ENCODE assay signal across 27 cellular contexts in genomic region chr13:48086272-48086671, GRCh38.
"Had no signal": no experiment of that assay in that cellular context is flagged by ENCODE, and none has a peak within 500 bp of the region (broad histone marks: within the 10 kb centered on the region; RNA-seq: fewer than 3 reads in every experiment).

No MANE protein-coding gene starts in this region.

- H3K36me3 ChIP-seq: ovary had no signal

- H3K4me1 Mint-ChIP-seq: nephron progenitor cell, neural crest cell had no signal

- H3K4me3 ChIP-seq: ovary, psoas muscle, right lobe of liver, sigmoid colon, stomach, thoracic aorta, thyroid gland, tibial nerve, upper lobe of left lung, vagina had no signal

- H3K4me1 ChIP-seq: parathyroid adenoma, right lobe of liver had no signal

- H3K27ac Mint-ChIP-seq: natural killer cell treated with Interleukin-12 subunit alpha and Interleukin-12 subunit beta and Interleukin-15 and Interleukin-18, amount 100 ng/mL, for 72 hours; nephron progenitor cell; progenitor cell of endocrine pancreas; stimulated activated effector memory CD8-positive, alpha-beta T cell treated with anti-CD3 and anti-CD28 coated beads, Interleukin-12 subunit alpha, Interleukin-12 subunit beta, amount 100 ng/mL, for 72 hours; stimulated activated naive B cell treated with anti-CD40 and anti-IgM and Interleukin-4, amounts not matched to agents 10 μg/mL and 1 μg/mL and 100 μg/mL, for 72 hours; stimulated activated naive CD8-positive, alpha-beta T cell treated with anti-CD3 and anti-CD28 coated beads, Interleukin-15, Interleukin-2, amounts not matched to agents 100 ng/mL and 50 ng/mL, for 24 hours had no signal

- H3K9me3 Mint-ChIP-seq: natural killer cell treated with Interleukin-12 subunit alpha and Interleukin-12 subunit beta and Interleukin-15 and Interleukin-18, amount 100 ng/mL, for 72 hours; nephron progenitor cell; neural crest cell; stimulated activated effector memory CD8-positive, alpha-beta T cell treated with anti-CD3 and anti-CD28 coated beads, Interleukin-12 subunit alpha, Interleukin-12 subunit beta, amount 100 ng/mL, for 72 hours; stimulated activated naive B cell treated with anti-CD40 and anti-IgM and Interleukin-4, amounts not matched to agents 10 μg/mL and 1 μg/mL and 100 μg/mL, for 72 hours; stimulated activated naive CD8-positive, alpha-beta T cell treated with anti-CD3 and anti-CD28 coated beads, Interleukin-15, Interleukin-2, amounts not matched to agents 100 ng/mL and 50 ng/mL, for 24 hours had no signal

- H3K27me3 Mint-ChIP-seq: natural killer cell treated with Interleukin-12 subunit alpha and Interleukin-12 subunit beta and Interleukin-15 and Interleukin-18, amount 100 ng/mL, for 72 hours; progenitor cell of endocrine pancreas; stimulated activated naive B cell treated with anti-CD40 and anti-IgM and Interleukin-4, amounts not matched to agents 10 μg/mL and 1 μg/mL and 100 μg/mL, for 72 hours; stimulated activated naive CD8-positive, alpha-beta T cell treated with anti-CD3 and anti-CD28 coated beads, Interleukin-15, Interleukin-2, amounts not matched to agents 100 ng/mL and 50 ng/mL, for 24 hours had no signal

- DNase-seq: nephron progenitor cell; occipital lobe; ovary; posterior cingulate gyrus; psoas muscle; right cardiac atrium; right lobe of liver; sigmoid colon; small intestine; stimulated activated CD4-positive, alpha-beta T cell treated with anti-CD3 and anti-CD28 coated beads, Interleukin-15, amount 100 ng/mL, for 24 hours; stimulated activated CD4-positive, alpha-beta T cell treated with anti-CD3 and anti-CD28 coated beads, Interleukin-2, amount 100 ng/mL, for 24 hours; stimulated activated CD4-positive, alpha-beta T cell treated with anti-CD3 and anti-CD28 coated beads, Interleukin-2, amount 100 ng/mL, for 48 hours; stimulated activated CD4-positive, alpha-beta T cell treated with anti-CD3 and anti-CD28 coated beads, Interleukin-4, amount 100 ng/mL, for 24 hours; stimulated activated naive B cell treated with anti-CD40 and anti-IgM and Interleukin-4, amounts not matched to agents 10 μg/mL and 1 μg/mL and 100 μg/mL, for 72 hours; stimulated activated naive CD4-positive, alpha-beta T cell treated with Interleukin-2 at 50 U/mL for 16 hours; stomach; thyroid gland; upper lobe of left lung had no signal

- H3K27me3 ChIP-seq: ovary, right lobe of liver, sigmoid colon, stomach, thyroid gland, tibial nerve, upper lobe of left lung, vagina had no signal

- H3K9ac ChIP-seq: parathyroid adenoma had no signal

- H3K27ac ChIP-seq: ovary, parathyroid adenoma, psoas muscle, right lobe of liver, sigmoid colon, stomach, thoracic aorta, thyroid gland, tibial nerve, upper lobe of left lung, vagina had no signal

- H3K4me3 Mint-ChIP-seq: natural killer cell treated with Interleukin-12 subunit alpha and Interleukin-12 subunit beta and Interleukin-15 and Interleukin-18, amount 100 ng/mL, for 72 hours; nephron progenitor cell; neural crest cell; stimulated activated effector memory CD8-positive, alpha-beta T cell treated with anti-CD3 and anti-CD28 coated beads, Interleukin-12 subunit alpha, Interleukin-12 subunit beta, amount 100 ng/mL, for 72 hours; stimulated activated naive B cell treated with anti-CD40 and anti-IgM and Interleukin-4, amounts not matched to agents 10 μg/mL and 1 μg/mL and 100 μg/mL, for 72 hours; stimulated activated naive CD8-positive, alpha-beta T cell treated with anti-CD3 and anti-CD28 coated beads, Interleukin-15, Interleukin-2, amounts not matched to agents 100 ng/mL and 50 ng/mL, for 24 hours had no signal

- H3K9me3 ChIP-seq: ovary, psoas muscle, right lobe of liver, sigmoid colon, stomach, thoracic aorta, thyroid gland, tibial nerve, upper lobe of left lung, vagina had no signal

- H2AFZ ChIP-seq: parathyroid adenoma had no signal
